ENCODE assay signal across 34 cellular contexts in the genomic region with DNA sequence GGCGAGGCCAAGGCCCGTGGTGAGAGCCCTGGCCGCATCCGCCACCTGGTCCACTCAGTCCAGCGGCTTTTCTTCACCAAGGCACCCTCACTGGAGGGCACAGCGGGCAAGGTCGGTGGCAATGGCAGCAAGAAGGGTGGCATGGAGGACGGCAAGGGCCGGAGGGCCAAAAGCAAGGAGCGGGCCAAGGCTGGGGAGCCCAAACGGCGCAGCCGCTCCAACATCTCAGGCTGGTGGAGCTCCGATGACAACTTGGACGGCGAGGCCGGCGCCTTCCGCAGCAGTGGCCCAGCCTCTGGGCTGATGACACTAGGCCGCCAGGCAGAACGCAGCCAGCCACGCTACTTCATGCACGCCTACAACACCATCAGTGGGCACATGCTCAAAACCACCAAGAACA.
"Had no signal": no experiment of that assay in that cellular context is flagged by ENCODE, and none has a peak within 500 bp of the region (broad histone marks: within the 10 kb centered on the region; RNA-seq: fewer than 3 reads in every experiment).

No MANE protein-coding gene starts in this region.

- H3K27me3 ChIP-seq: adrenal gland, ascending aorta, body of pancreas, brain microvascular endothelial cell, breast epithelium, cardiac muscle cell had no signal

- H3K4me3 ChIP-seq: adrenal gland, ascending aorta, body of pancreas, breast epithelium, cardiac muscle cell had no signal

- H3K27ac ChIP-seq: adrenal gland, ascending aorta, body of pancreas, brain microvascular endothelial cell, breast epithelium, cardiac muscle cell had no signal

- ATAC-seq: activated naive CD4-positive, alpha-beta T cell treated with anti-CD3 and anti-CD28 coated beads, Interleukin-2, amount 50 U/mL, for 72 hours; activated naive CD8-positive, alpha-beta T cell treated with anti-CD3 and anti-CD28 coated beads, Interleukin-2, amount 50 U/mL, for 24 hours; activated T-cell treated with anti-CD3 and anti-CD28 coated beads, Interleukin-2, amount 50 U/mL, for 4 hours; activated T-cell treated with anti-CD3 and anti-CD28 coated beads, Interleukin-2, amount 50 U/mL, for 72 hours; activated T-helper 17 cell treated with anti-CD3 and anti-CD28 coated beads, Interleukin-2, amount 50 U/mL, for 72 hours; body of pancreas had no signal

- DNase-seq: activated effector memory CD4-positive, alpha-beta T cell treated with anti-CD3 and anti-CD28 coated beads, Interleukin-2, amount 50 U/mL, for 16 hours; activated effector memory CD4-positive, alpha-beta T cell treated with Interleukin-2 at 50 U/mL for 16 hours; activated gamma-delta T cell; activated gamma-delta T cell treated with Interleukin-2 at 50 U/mL for 16 hours; activated naive CD4-positive, alpha-beta T cell; activated naive CD4-positive, alpha-beta T cell treated with anti-CD3 and anti-CD28 coated beads for 36 hours; activated naive CD4-positive, alpha-beta T cell treated with anti-CD3 and anti-CD28 coated beads, Interleukin-2, amount 10 ng/mL, durations not matched to agents 7 days and 5 days; activated naive CD4-positive, alpha-beta T cell treated with anti-CD3 and anti-CD28 coated beads, Interleukin-2, amount 50 U/mL, for 16 hours; activated naive CD4-positive, alpha-beta T cell treated with Interleukin-2 at 50 U/mL for 16 hours; activated naive CD8-positive, alpha-beta T cell treated with anti-CD3 and anti-CD28 coated beads for 36 hours; activated naive CD8-positive, alpha-beta T cell treated with anti-CD3 and anti-CD28 coated beads, Interleukin-2, amount 10 ng/mL, durations not matched to agents 7 days and 5 days; activated naive CD8-positive, alpha-beta T cell treated with anti-CD3 and anti-CD28 coated beads, Interleukin-2, amount 50 U/mL, for 24 hours; activated T-cell treated with anti-CD3 and anti-CD28 coated beads, Interleukin-2, amount 50 U/mL, for 1 hour; activated T-cell treated with anti-CD3 and anti-CD28 coated beads, Interleukin-2, amount 50 U/mL, for 24 hours; activated T-cell treated with anti-CD3 and anti-CD28 coated beads, Interleukin-2, amount 50 U/mL, for 4 hours; activated T-cell treated with anti-CD3 and anti-CD28 coated beads, Interleukin-2, amount 50 U/mL, for 48 hours; activated T-cell treated with anti-CD3 and anti-CD28 coated beads, Interleukin-2, amount 50 U/mL, for 72 hours; adrenal gland; amniotic stem cell; amygdala; anterior cingulate cortex; aorta; body of pancreas; brain microvascular endothelial cell; caudate nucleus; central memory CD4-positive, alpha-beta T cell; cerebellar nuclear complex had no signal

- H3K36me3 ChIP-seq: adrenal gland, ascending aorta, brain microvascular endothelial cell, breast epithelium, cardiac muscle cell had no signal

- H3K9me3 ChIP-seq: adrenal gland, ascending aorta, body of pancreas, breast epithelium had no signal

- H3K4me1 ChIP-seq: ascending aorta, breast epithelium had no signal

- FAIRE-seq: astrocyte, bronchial epithelial cell had no signal
